ENCODE assay signal across 8 cellular contexts in the genomic region with DNA sequence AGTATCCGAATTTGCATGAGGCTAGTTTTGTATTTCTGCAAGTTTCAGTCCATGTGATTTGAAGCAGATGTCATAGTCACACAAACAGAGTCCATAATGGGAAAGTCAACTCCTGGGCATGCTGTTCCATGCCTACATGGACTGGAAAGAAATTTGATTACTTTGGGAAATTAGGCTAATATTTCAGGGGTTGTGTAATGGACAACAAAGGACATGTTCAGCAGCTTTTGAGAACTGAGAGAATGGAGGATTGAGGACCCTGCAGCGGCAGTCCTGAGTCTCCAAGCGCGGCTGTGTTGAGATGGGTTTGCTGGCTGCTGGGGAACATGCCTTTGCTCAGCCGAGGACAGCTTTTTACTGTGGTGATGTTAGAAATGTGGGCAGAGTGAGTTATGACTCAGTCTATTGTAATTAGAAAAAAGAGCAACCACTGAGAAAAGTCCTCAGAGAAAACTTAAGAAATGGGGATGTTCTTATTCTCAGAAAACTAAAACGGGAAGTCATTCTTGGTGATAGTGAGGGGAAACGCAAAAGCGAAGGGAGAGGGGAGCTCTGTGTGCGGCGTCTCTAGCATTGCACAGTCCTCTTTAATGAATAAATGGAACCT.
DNase-seq lines count a peak whose midpoint lies in the region; ATAC-seq and TF ChIP-seq lines count a peak whose summit lies in the region.

No MANE protein-coding gene starts in this region.

- no peaks in the 10 kb centered on the region for H3K27me3 Mint-ChIP-seq in naive thymus-derived CD8-positive, alpha-beta T cell

- POLR2A ChIA-PET in naive thymus-derived CD8-positive, alpha-beta T cell (lab: Charles Lee): interaction anchor here (0.6 kb wide), 1 partner anchor 901 kb away, joined by 6 read pairs; no protein-coding TSS in a partner anchor

- H3K9me3 Mint-ChIP-seq in activated naive CD4-positive, alpha-beta T cell treated with anti-CD3 and anti-CD28 coated beads, Interleukin-2, amount 50 U/mL, for 72 hours: no peaks in the 10 kb centered on the region
- H3K9me3 Mint-ChIP-seq in naive thymus-derived CD8-positive, alpha-beta T cell: no peaks in the 10 kb centered on the region

- no peak for TF ChIP-seq CTCF in GM12864 (IDR thresholded peaks at IDR 0.05; ENCODE audit: low read depth, low read length, missing control alignments)

- peaks cover 13% of the 10 kb centered on the region for H3K36me3 ChIP-seq in KOPT-K1 (ENCODE audit: insufficient read depth, low read length)

- H3K4me3 ChIP-seq in GM12864 (ENCODE audit: low read depth, low read length): peak overlapping the region; percentile 22; the same call in 1 of the 2 replicates

- peak overlapping the region; percentile 41 to 87 (median 74) for H3K4me3 Mint-ChIP-seq in naive thymus-derived CD8-positive, alpha-beta T cell

- H3K4me1 Mint-ChIP-seq in naive thymus-derived CD8-positive, alpha-beta T cell: peaks cover 28 to 49% (median 41%) of the 10 kb centered on the region in 4 donors

- H3K36me3 Mint-ChIP-seq in activated naive CD4-positive, alpha-beta T cell treated with anti-CD3 and anti-CD28 coated beads, Interleukin-2, amount 50 U/mL, for 72 hours: peaks cover 0 to 18% of the 10 kb centered on the region in 2 donors
- H3K36me3 Mint-ChIP-seq in naive thymus-derived CD8-positive, alpha-beta T cell: peaks cover 0 to 13% (median 3%) of the 10 kb centered on the region in 3 donors

- peak; percentile 73 for ATAC-seq in GM21576 (IDR thresholded peaks at IDR 0.05; ENCODE audit: unreplicated experiment)
- ATAC-seq in activated naive CD4-positive, alpha-beta T cell treated with anti-CD3 and anti-CD28 coated beads, Interleukin-2, amount 50 U/mL, for 72 hours: peak; percentile 93 to 96
- peak; percentile 72 to 80 for ATAC-seq in naive thymus-derived CD8-positive, alpha-beta T cell

- H3K27ac ChIP-seq in KOPT-K1 (ENCODE audit: low read depth, low read length, poor library complexity, severe bottlenecking): peak overlapping the region; percentile 67

- peak overlapping the region; percentile 59 to 75 for H3K27ac Mint-ChIP-seq in activated naive CD4-positive, alpha-beta T cell treated with anti-CD3 and anti-CD28 coated beads, Interleukin-2, amount 50 U/mL, for 72 hours
- H3K27ac Mint-ChIP-seq in naive thymus-derived CD8-positive, alpha-beta T cell: peak overlapping the region; percentile 7 to 84 (median 57)

- DNase-seq in GM12864 (ENCODE audit: low read depth): peak; percentile 78
- DNase-seq in activated naive CD4-positive, alpha-beta T cell treated with anti-CD3 and anti-CD28 coated beads, Interleukin-2, amount 50 U/mL, for 72 hours (ENCODE audit: low spot score in 2 of 2): peak in 1 of 2 donors; percentile 53
- DNase-seq in naive thymus-derived CD8-positive, alpha-beta T cell: no peak
- no peak for DNase-seq in 8988T
- no peak for DNase-seq in middle frontal gyrus (ENCODE audit: extremely low spot score, low spot score)
- no peak for DNase-seq in NCI-H524 (lab: John Stamatoyannopoulos, UW)

- H3K9me3 ChIP-seq in KOPT-K1 (ENCODE audit: insufficient read depth, low read length, poor library complexity, severe bottlenecking): no peaks in the 10 kb centered on the region
